Comparison of ENCODE assay signal across 14 cellular contexts in the genomic region with DNA sequence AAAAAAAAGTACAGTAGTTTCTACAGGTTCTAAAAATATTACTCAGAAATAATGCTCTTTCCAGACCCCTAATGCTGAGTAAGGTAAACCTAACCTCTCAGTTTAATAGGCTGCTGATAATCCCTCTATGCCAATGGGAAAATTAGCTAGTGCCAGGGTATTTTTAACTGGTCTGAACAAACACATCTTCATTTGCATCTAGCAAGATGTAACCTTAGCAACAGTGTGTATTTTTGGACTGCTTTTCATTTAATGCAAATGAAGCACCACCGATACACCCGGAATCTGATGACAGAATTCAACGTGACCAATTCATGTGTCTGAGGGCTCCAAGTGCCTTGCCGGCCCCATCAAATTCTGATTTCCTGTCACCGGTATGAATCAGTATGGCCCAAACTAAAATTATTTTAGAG. TPM values are rescaled to one million over a fixed set of nuclear protein-coding genes. Genes with fewer than 3 reads are reported as not detected.
DNase-seq lines count a peak whose midpoint lies in the region; ATAC-seq and FAIRE-seq lines count a peak whose summit lies in the region.
"Had no signal": no experiment of that assay in that cellular context is flagged by ENCODE, and none has a peak within 500 bp of the region (broad histone marks: within the 10 kb centered on the region; RNA-seq: fewer than 3 reads in every experiment).

No MANE protein-coding gene starts in this region.

- no peak overlapping the region for H3K27ac Mint-ChIP-seq in immature natural killer cell

- ATAC-seq in GM18868 (IDR thresholded peaks at IDR 0.05; ENCODE audit: unreplicated experiment) (peak; percentile 86), GM21717 (IDR thresholded peaks at IDR 0.05; ENCODE audit: unreplicated experiment) (peak; percentile 67), HG03520 (IDR thresholded peaks at IDR 0.05; ENCODE audit: unreplicated experiment) (peak; percentile 95)

- H3K9me3 Mint-ChIP-seq in immature natural killer cell, result peaks cover 0 to 2% (median 0%) of the 10 kb centered on the region in 6 donors

- H3K36me3 Mint-ChIP-seq in immature natural killer cell, result no peaks in the 10 kb centered on the region

- FAIRE-seq in islet of Langerhans (lab: Jason Lieb, UNC), result peak; percentile 93
- FAIRE-seq: endometrium, G401.6, TTC549 had no signal

- DNase-seq in NCI-H524 treated with DMSO at 0.1 percent for 48 hours (lab: John Stamatoyannopoulos, UW), result no peak
- DNase-seq in activated CD4-positive, CD25-positive, alpha-beta regulatory T cell (lab: John Stamatoyannopoulos, UW), result no peak
- no peak for DNase-seq in activated gamma-delta T cell (lab: John Stamatoyannopoulos, UW)
- DNase-seq in immature natural killer cell, result no peak
- DNase-seq: activated gamma-delta T cell treated with Interleukin-2 at 50 U/mL for 16 hours, NCI-H2171 treated with DMSO at 0.1 percent for 48 hours, occipital lobe had no signal

- H3K4me3 Mint-ChIP-seq in immature natural killer cell, result no peak overlapping the region

- peaks cover 8 to 9% of the 10 kb centered on the region in 2 donors for H3K4me1 Mint-ChIP-seq in immature natural killer cell

- H3K27me3 Mint-ChIP-seq in immature natural killer cell (ENCODE audit: low read depth in 3 of 3), result peaks cover 2 to 3% (median 3%) of the 10 kb centered on the region in 3 donors

RNA-seq across cellular contexts. Expression of a gene that starts 47.4 kb away (rescaled TPM):
- polyA plus RNA-seq in immature natural killer cell, result 10 to 100 TPM; 24.0 to 41.8 (median 25.3) TPM
